11 cellular contexts compared by ENCODE assay signal in genomic region chr10:43110318-43111071, GRCh38. TPM values are rescaled to one million over a fixed set of nuclear protein-coding genes. Genes with fewer than 3 reads are reported as not detected.
DNase-seq lines count a peak whose midpoint lies in the region; ATAC-seq lines count a peak whose summit lies in the region.
"Had no signal": no experiment of that assay in that cellular context is flagged by ENCODE, and none has a peak within 500 bp of the region (broad histone marks: within the 10 kb centered on the region; RNA-seq: fewer than 3 reads in every experiment).

No MANE protein-coding gene starts in this region.

- DNase-seq in EL (peak; percentile 66), MV-4-11 (lab: John Stamatoyannopoulos, UW) (peak; percentile 55), left colon (peak; percentile 45 to 54), germinal center (ENCODE audit: low spot score) (no peak), HAP-1 (ENCODE audit: low spot score in 2 of 2) (no peak)
- DNase-seq: activated CD4-positive, CD25-positive, alpha-beta regulatory T cell treated with anti-CD3 and anti-CD28 coated beads, Interleukin-2, amount 50 U/mL, for 72 hours; GDM1; Karpas-422 had no signal

- no peaks in the 10 kb centered on the region for H3K4me1 ChIP-seq in HAP-1

- no peaks in the 10 kb centered on the region for H3K27me3 ChIP-seq in HAP-1 (ENCODE audit: low read depth)

- no peak overlapping the region for H3K4me3 ChIP-seq in HAP-1

- H3K9me3 ChIP-seq in HAP-1, result no peaks in the 10 kb centered on the region

- in situ Hi-C loops in HAP-1 (cut with MboI; ENCODE audit: low sequenced_read_pairs), result no loop called here

- intact Hi-C loops in left colon (cut with DNase I, micrococcal nuclease), result no loop called here

- no peaks in the 10 kb centered on the region for H3K36me3 ChIP-seq in HAP-1 (replicated peaks)

- ATAC-seq in GM21723 (IDR thresholded peaks at IDR 0.05; ENCODE audit: unreplicated experiment), result peak; percentile 58
- no peak for ATAC-seq in left colon
- no peak for ATAC-seq in HG03457 (IDR thresholded peaks at IDR 0.05; ENCODE audit: unreplicated experiment)
- no peak for ATAC-seq in HG03196 (IDR thresholded peaks at IDR 0.05; ENCODE audit: unreplicated experiment)

RNA-seq across cellular contexts. Expression of gene CSGALNACT2, which starts 27.8 kb away (rescaled TPM):
- 1 to 10 TPM; 4.7 to 6.7 TPM for total RNA-seq in left colon

RNA-seq across cellular contexts. Expression of gene RET, which starts 33.6 kb away (rescaled TPM):
- 1 to 10 TPM; 1.5 to 1.6 TPM for total RNA-seq in left colon

Comparison
In these comparisons a context has a peak if more than half of its experiments do, and no peak if none do; other contexts are left out.
1. DNase-seq: peak in EL (single experiment), MV-4-11 (single experiment) and left colon (2 of 2); none in germinal center (single experiment) and HAP-1 (0 of 2).